In genomic region chr5:119343766-119344165, GRCh38 we compare ENCODE assay signal across 8 cellular contexts. TPM values are rescaled to one million over a fixed set of nuclear protein-coding genes. Genes with fewer than 3 reads are reported as not detected.
DNase-seq lines count a peak whose midpoint lies in the region; ATAC-seq lines count a peak whose summit lies in the region.

No MANE protein-coding gene starts in this region.

- H3K4me3 Mint-ChIP-seq in activated T-helper 2 cell treated with anti-CD3 and anti-CD28 coated beads, Interferon-gamma antibody, Interleukin-2, Interleukin-4, amounts not matched to agents 10 μg/mL and 5 μg/mL and 100 μg/mL, durations not matched to agents 14 hours and 24 hours and 36 hours (ENCODE audit: low read depth): peak overlapping the region; percentile 56

- peaks cover 87% of the 10 kb centered on the region for H3K4me1 Mint-ChIP-seq in activated T-helper 2 cell treated with anti-CD3 and anti-CD28 coated beads, Interferon-gamma antibody, Interleukin-2, Interleukin-4, amounts not matched to agents 10 μg/mL and 5 μg/mL and 100 μg/mL, durations not matched to agents 14 hours and 24 hours and 36 hours (ENCODE audit: low read depth)

- intact Hi-C loops in activated T-helper 2 cell treated with anti-CD3 and anti-CD28 coated beads, Interferon-gamma antibody, Interleukin-2, Interleukin-4, amounts not matched to agents 10 μg/mL and 5 μg/mL and 100 μg/mL, durations not matched to agents 14 hours and 24 hours and 36 hours (cut with micrococcal nuclease): loop anchor here (1.0 to 5.0 kb wide), 6 partner anchors 12 to 356 kb away; partner anchors contain the start of gene DTWD2

- peak; percentile 24 for ATAC-seq in GM19395 (IDR thresholded peaks at IDR 0.05; ENCODE audit: unreplicated experiment)
- peak; percentile 11 for ATAC-seq in HG03469 (IDR thresholded peaks at IDR 0.05; ENCODE audit: unreplicated experiment)
- no peak for ATAC-seq in HG03135 (IDR thresholded peaks at IDR 0.05; ENCODE audit: unreplicated experiment)

- no peaks in the 10 kb centered on the region for H3K27me3 Mint-ChIP-seq in activated T-helper 2 cell treated with anti-CD3 and anti-CD28 coated beads, Interferon-gamma antibody, Interleukin-2, Interleukin-4, amounts not matched to agents 10 μg/mL and 5 μg/mL and 100 μg/mL, durations not matched to agents 14 hours and 24 hours and 36 hours (ENCODE audit: low read depth)

- peak overlapping the region; percentile 94 for H3K27ac Mint-ChIP-seq in activated T-helper 2 cell treated with anti-CD3 and anti-CD28 coated beads, Interferon-gamma antibody, Interleukin-2, Interleukin-4, amounts not matched to agents 10 μg/mL and 5 μg/mL and 100 μg/mL, durations not matched to agents 14 hours and 24 hours and 36 hours

- DNase-seq in activated T-helper 2 cell treated with anti-CD3 and anti-CD28 coated beads, Interferon-gamma antibody, Interleukin-2, Interleukin-4, amounts not matched to agents 10 μg/mL and 5 μg/mL and 100 μg/mL, durations not matched to agents 14 hours and 24 hours and 36 hours (ENCODE audit: low spot score): no peak
- peak; percentile 46 for DNase-seq in stimulated activated CD4-positive, alpha-beta T cell treated with anti-CD3 and anti-CD28 coated beads, Interleukin-2, amount 100 ng/mL, for 4 hours (ENCODE audit: low read depth)
- DNase-seq in ureter (ENCODE audit: low spot score) (no peak), cerebellar nuclear complex (lab: John Stamatoyannopoulos, UW) (no peak), DMS79 (lab: John Stamatoyannopoulos, UW) (no peak)

- no peaks in the 10 kb centered on the region for H3K9me3 Mint-ChIP-seq in activated T-helper 2 cell treated with anti-CD3 and anti-CD28 coated beads, Interferon-gamma antibody, Interleukin-2, Interleukin-4, amounts not matched to agents 10 μg/mL and 5 μg/mL and 100 μg/mL, durations not matched to agents 14 hours and 24 hours and 36 hours

- peaks cover 36% of the 10 kb centered on the region for H3K36me3 Mint-ChIP-seq in activated T-helper 2 cell treated with anti-CD3 and anti-CD28 coated beads, Interferon-gamma antibody, Interleukin-2, Interleukin-4, amounts not matched to agents 10 μg/mL and 5 μg/mL and 100 μg/mL, durations not matched to agents 14 hours and 24 hours and 36 hours (ENCODE audit: low read depth)

RNA-seq across cellular contexts. Expression of gene TNFAIP8, which starts 12.1 kb away (rescaled TPM):
- 112 and 117 TPM in 2 replicates for total RNA-seq in activated T-helper 2 cell treated with anti-CD3 and anti-CD28 coated beads, Interferon-gamma antibody, Interleukin-2, Interleukin-4, amounts not matched to agents 10 μg/mL and 5 μg/mL and 100 μg/mL, durations not matched to agents 14 hours and 24 hours and 36 hours
- total RNA-seq in ureter: 25.3 TPM
